8 cellular contexts compared by ENCODE assay signal in genomic region chr18:2104620-2105462, GRCh38.
DNase-seq lines count a peak whose midpoint lies in the region; ATAC-seq, FAIRE-seq and TF ChIP-seq lines count a peak whose summit lies in the region.

No MANE protein-coding gene starts in this region.

- DNase-seq in EH (ENCODE audit: low read depth) (peak; percentile 68), HK-2 (ENCODE audit: unreplicated experiment) (peak; percentile 43), T follicular helper cell (ENCODE audit: low read depth) (peak; percentile 3), K562 (ENCODE audit: extremely low read depth in 1 of 4, low spot score in 3 of 4) (peak; percentile 84 to 88 (median 86)), keratinocyte (ENCODE audit: low read depth, low spot score) (no peak), GF-D8 (lab: John Stamatoyannopoulos, UW) (no peak)
- peak; percentile 11 for DNase-seq in stimulated activated CD8-positive, alpha-beta memory T cell treated with anti-CD3 and anti-CD28 coated beads, Interleukin-12 subunit alpha, Interleukin-12 subunit beta, amount 100 ng/mL, for 1 hour (ENCODE audit: low read depth)

- FAIRE-seq in K562 (lab: Jason Lieb, UNC) (peak; percentile 96), keratinocyte (lab: Jason Lieb, UNC) (peak; percentile 78)

- H3K4me2 ChIP-seq in K562 (ENCODE audit: insufficient read depth, low read length), result no peak overlapping the region
- no peak overlapping the region for H3K4me2 ChIP-seq in keratinocyte (ENCODE audit: control insufficient read depth, extremely low read depth, insufficient read depth, low read depth, low read length)

- H3K79me2 ChIP-seq in K562 (ENCODE audit: control insufficient read depth, insufficient read depth, low read length) (no peaks in the 10 kb centered on the region), keratinocyte (ENCODE audit: control insufficient read depth, insufficient read depth, low read length) (no peaks in the 10 kb centered on the region)

- peak; percentile 93 to 96 for TF ChIP-seq RAD21 in K562 (CRISPR knock-in tag; conservative IDR thresholded peaks at IDR 0.05 in 1 of 2, IDR thresholded peaks at IDR 0.05 in 1 of 2)

- CTCF ChIA-PET in K562 (lab: Yijun Ruan, JAX; ENCODE audit: low intra/inter-chr PET ratio), result interaction anchor here (0.6 to 2.5 kb wide), 3 partner anchors 362 to 802 kb away, joined by 3 to 12 read pairs (median 10); no protein-coding TSS in a partner anchor

- H4K20me1 ChIP-seq in K562 (replicated peaks; ENCODE audit: control insufficient read depth, insufficient read depth, low read length), result 0 out of 2 replicates have a peak, but pooled peaks cover 3% of the 10 kb centered on the region
- no peaks in the 10 kb centered on the region for H4K20me1 ChIP-seq in keratinocyte (ENCODE audit: control insufficient read depth, extremely low read depth, insufficient read depth, low read length)

- H3K4me1 ChIP-seq in K562 (replicated peaks in 1 of 2; ENCODE audit: control insufficient read depth in 2 of 2, insufficient read depth in 2 of 2, low read length in 2 of 2) (no peaks in the 10 kb centered on the region), keratinocyte (ENCODE audit: control insufficient read depth, extremely low read depth, insufficient read depth, low read length) (peaks cover 2% of the 10 kb centered on the region)

- no peak for TF ChIP-seq POLR2A in K562 (conservative IDR thresholded peaks at IDR 0.05)

- H2AFZ ChIP-seq in K562 (ENCODE audit: low read depth, low read length) (0 out of 2 replicates have a peak overlapping the region, but pooled peaks have one; percentile 10), keratinocyte (ENCODE audit: control insufficient read depth, low read length) (no peak overlapping the region)

- H3K27ac ChIP-seq in K562 (ENCODE audit: extremely low read depth, low read depth, low read length) (no peak overlapping the region), keratinocyte (ENCODE audit: control insufficient read depth, insufficient read depth, low read length) (no peak overlapping the region)

- no TSS peak for BruUV-seq in K562 (replicated peaks; lab: Mats Ljungman, UMichigan)

- 19% methylated on average over 16 of the region's 16 CpGs for WGBS in K562 (ENCODE audit: insufficient coverage, low coverage, missing lambda C conversion rate)

- in situ Hi-C loops in K562 (cut with MboI), result no loop called here

- dilution Hi-C loops in keratinocyte (cut with MboI; ENCODE audit: extremely low pct_ligation_motif_present, low sequenced_read_pairs), result no loop called here

- H3K27me3 ChIP-seq in K562 (ENCODE audit: control insufficient read depth in 2 of 2, insufficient read depth in 2 of 2, low read length in 2 of 2), result no peaks in the 10 kb centered on the region
- no peaks in the 10 kb centered on the region for H3K27me3 ChIP-seq in keratinocyte (ENCODE audit: control insufficient read depth, extremely low read depth, insufficient read depth, low read length)

- no peaks in the 10 kb centered on the region for H3K9me3 ChIP-seq in K562 (replicated peaks; ENCODE audit: control insufficient read depth, insufficient read depth, low read depth, low read length)
- H3K9me3 ChIP-seq in keratinocyte (ENCODE audit: control insufficient read depth, low read depth, low read length), result no peaks in the 10 kb centered on the region

- H3K36me3 ChIP-seq in K562 (ENCODE audit: control insufficient read depth, insufficient read depth, low read length) (no peaks in the 10 kb centered on the region), keratinocyte (ENCODE audit: control insufficient read depth in 2 of 2, extremely low read depth in 1 of 2, insufficient read depth in 2 of 2, low read length in 2 of 2) (no peaks in the 10 kb centered on the region)

- POLR2A ChIA-PET in K562 (lab: Yijun Ruan, JAX), result interaction anchor here (1.6 kb wide), 1 partner anchor 9 kb away, joined by 5 read pairs; no protein-coding TSS in a partner anchor

- intact Hi-C loops in K562 (cut with micrococcal nuclease), result loop anchor here (1.0 to 10.0 kb wide), 4 partner anchors 118 to 437 kb away; no protein-coding TSS in a partner anchor

- peak; percentile 83 to 94 (median 86) for TF ChIP-seq CTCF in K562 (IDR thresholded peaks at IDR 0.05 in 2 of 3, conservative IDR thresholded peaks at IDR 0.05 in 1 of 3; ENCODE audit: insufficient read depth in 2 of 3, low read depth in 1 of 3, low read length in 3 of 3)
- peak; percentile 78 to 98 (median 82) for TF ChIP-seq CTCF in keratinocyte (optimal IDR thresholded peaks at IDR 0.05 in 1 of 3, IDR thresholded peaks at IDR 0.05 in 1 of 3, conservative IDR thresholded peaks at IDR 0.05 in 1 of 3; ENCODE audit: extremely low read depth in 1 of 3, insufficient read depth in 2 of 3, low read length in 3 of 3)

- H3K9ac ChIP-seq in K562 (ENCODE audit: insufficient read depth in 1 of 2, low read depth in 2 of 2, low read length in 2 of 2) (no peak overlapping the region), keratinocyte (ENCODE audit: control insufficient read depth, extremely low read depth, insufficient read depth, low read length) (no peak overlapping the region)

- TF ChIP-seq EP300 in K562 (IDR thresholded peaks at IDR 0.05; ENCODE audit: low read length), result no peak

- H3K4me3 ChIP-seq in K562 (no peak overlapping the region), keratinocyte (ENCODE audit: control insufficient read depth in 2 of 3, extremely low read depth in 1 of 3, insufficient read depth in 2 of 3, low read depth in 1 of 3, low read length in 3 of 3) (no peak overlapping the region)

- ATAC-seq in GM21360 (IDR thresholded peaks at IDR 0.05; ENCODE audit: unreplicated experiment) (peak; percentile 81), K562 (peak; percentile 99)

- H3K9me1 ChIP-seq in K562 (ENCODE audit: control insufficient read depth, insufficient read depth, low read length), result no peaks in the 10 kb centered on the region
- no peaks in the 10 kb centered on the region for H3K9me1 ChIP-seq in keratinocyte (ENCODE audit: control insufficient read depth, extremely low read depth, insufficient read depth, low read length)

TF ChIP-seq in K562, 482 proteins besides CTCF, POLR2A, EP300 and RAD21 (continues in another document):
- no peak for TF ChIP-seq ZBTB43 (CRISPR knock-in tag; IDR thresholded peaks at IDR 0.05)
- TF ChIP-seq, protein P1, sequence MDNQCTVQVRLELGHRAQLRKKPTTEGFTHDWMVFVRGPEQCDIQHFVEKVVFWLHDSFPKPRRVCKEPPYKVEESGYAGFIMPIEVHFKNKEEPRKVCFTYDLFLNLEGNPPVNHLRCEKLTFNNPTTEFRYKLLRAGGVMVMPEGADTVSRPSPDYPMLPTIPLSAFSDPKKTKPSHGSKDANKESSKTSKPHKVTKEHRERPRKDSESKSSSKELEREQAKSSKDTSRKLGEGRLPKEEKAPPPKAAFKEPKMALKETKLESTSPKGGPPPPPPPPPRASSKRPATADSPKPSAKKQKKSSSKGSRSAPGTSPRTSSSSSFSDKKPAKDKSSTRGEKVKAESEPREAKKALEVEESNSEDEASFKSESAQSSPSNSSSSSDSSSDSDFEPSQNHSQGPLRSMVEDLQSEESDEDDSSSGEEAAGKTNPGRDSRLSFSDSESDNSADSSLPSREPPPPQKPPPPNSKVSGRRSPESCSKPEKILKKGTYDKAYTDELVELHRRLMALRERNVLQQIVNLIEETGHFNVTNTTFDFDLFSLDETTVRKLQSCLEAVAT (IDR thresholded peaks at IDR 0.05), result no peak
- TF ChIP-seq, protein P2, sequence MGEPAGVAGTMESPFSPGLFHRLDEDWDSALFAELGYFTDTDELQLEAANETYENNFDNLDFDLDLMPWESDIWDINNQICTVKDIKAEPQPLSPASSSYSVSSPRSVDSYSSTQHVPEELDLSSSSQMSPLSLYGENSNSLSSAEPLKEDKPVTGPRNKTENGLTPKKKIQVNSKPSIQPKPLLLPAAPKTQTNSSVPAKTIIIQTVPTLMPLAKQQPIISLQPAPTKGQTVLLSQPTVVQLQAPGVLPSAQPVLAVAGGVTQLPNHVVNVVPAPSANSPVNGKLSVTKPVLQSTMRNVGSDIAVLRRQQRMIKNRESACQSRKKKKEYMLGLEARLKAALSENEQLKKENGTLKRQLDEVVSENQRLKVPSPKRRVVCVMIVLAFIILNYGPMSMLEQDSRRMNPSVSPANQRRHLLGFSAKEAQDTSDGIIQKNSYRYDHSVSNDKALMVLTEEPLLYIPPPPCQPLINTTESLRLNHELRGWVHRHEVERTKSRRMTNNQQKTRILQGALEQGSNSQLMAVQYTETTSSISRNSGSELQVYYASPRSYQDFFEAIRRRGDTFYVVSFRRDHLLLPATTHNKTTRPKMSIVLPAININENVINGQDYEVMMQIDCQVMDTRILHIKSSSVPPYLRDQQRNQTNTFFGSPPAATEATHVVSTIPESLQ (CRISPR knock-in tag; IDR thresholded peaks at IDR 0.05), result 0 out of 2 replicates have a peak, but pooled peaks have one; percentile 19
- no peak for TF ChIP-seq ZNF124 (CRISPR knock-in tag; IDR thresholded peaks at IDR 0.05)
- TF ChIP-seq THRB (CRISPR knock-in tag; conservative IDR thresholded peaks at IDR 0.05), result 0 out of 2 replicates have a peak, but pooled peaks have one; percentile 31
- TF ChIP-seq DNMT1 (IDR thresholded peaks at IDR 0.05), result no peak
- no peak for TF ChIP-seq RBM39 (optimal IDR thresholded peaks at IDR 0.05; ENCODE audit: low read depth, low read length)

Comparison
In these comparisons a context has a peak if more than half of its experiments do, and no peak if none do; other contexts are left out.
1. DNase-seq: peak in EH (single experiment), HK-2 (single experiment), T follicular helper cell (single experiment), K562 (4 of 4) and stimulated activated CD8-positive, alpha-beta memory T cell treated with anti-CD3 and anti-CD28 coated beads, Interleukin-12 subunit alpha, Interleukin-12 subunit beta, amount 100 ng/mL, for 1 hour (single experiment); none in keratinocyte (single experiment) and GF-D8 (single experiment).